1 cellular context compared by ENCODE assay signal in genomic region chr4:40317921-40318658, GRCh38.
TF ChIP-seq lines count a peak whose summit lies in the region.

No MANE protein-coding gene starts in this region.

TF ChIP-seq in IMR-90, 13 proteins besides CTCF, POLR2A, EP300 and RAD21:
- TF ChIP-seq SMC3 (IDR thresholded peaks at IDR 0.05; ENCODE audit: low read depth, low read length) (no peak), BHLHE40 (IDR thresholded peaks at IDR 0.05; ENCODE audit: low read depth, low read length) (no peak), FOS (IDR thresholded peaks at IDR 0.05; ENCODE audit: low read depth, low read length) (no peak), CEBPB (IDR thresholded peaks at IDR 0.05; ENCODE audit: low read depth, low read length) (no peak), MAFK (IDR thresholded peaks at IDR 0.05; ENCODE audit: low read depth, low read length) (no peak), RFX5 (IDR thresholded peaks at IDR 0.05; ENCODE audit: low read depth, low read length) (no peak), CHD1 (IDR thresholded peaks at IDR 0.05; ENCODE audit: low read depth, low read length) (no peak), MXI1 (IDR thresholded peaks at IDR 0.05; ENCODE audit: borderline replicate concordance, low read depth, low read length) (no peak), NFE2L2 (IDR thresholded peaks at IDR 0.05; ENCODE audit: low read depth, low read length) (no peak), RCOR1 (IDR thresholded peaks at IDR 0.05; ENCODE audit: insufficient replicate concordance, low read length) (no peak), MAZ (IDR thresholded peaks at IDR 0.05; ENCODE audit: borderline replicate concordance, low read depth, low read length) (no peak), ELK1 (IDR thresholded peaks at IDR 0.05; ENCODE audit: borderline replicate concordance, low read depth, low read length) (no peak)
- TF ChIP-seq, protein P1, sequence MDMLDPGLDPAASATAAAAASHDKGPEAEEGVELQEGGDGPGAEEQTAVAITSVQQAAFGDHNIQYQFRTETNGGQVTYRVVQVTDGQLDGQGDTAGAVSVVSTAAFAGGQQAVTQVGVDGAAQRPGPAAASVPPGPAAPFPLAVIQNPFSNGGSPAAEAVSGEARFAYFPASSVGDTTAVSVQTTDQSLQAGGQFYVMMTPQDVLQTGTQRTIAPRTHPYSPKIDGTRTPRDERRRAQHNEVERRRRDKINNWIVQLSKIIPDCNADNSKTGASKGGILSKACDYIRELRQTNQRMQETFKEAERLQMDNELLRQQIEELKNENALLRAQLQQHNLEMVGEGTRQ (IDR thresholded peaks at IDR 0.05; ENCODE audit: low read depth, low read length): no peak
